ENCODE assay signal across 21 cellular contexts in the genomic region with DNA sequence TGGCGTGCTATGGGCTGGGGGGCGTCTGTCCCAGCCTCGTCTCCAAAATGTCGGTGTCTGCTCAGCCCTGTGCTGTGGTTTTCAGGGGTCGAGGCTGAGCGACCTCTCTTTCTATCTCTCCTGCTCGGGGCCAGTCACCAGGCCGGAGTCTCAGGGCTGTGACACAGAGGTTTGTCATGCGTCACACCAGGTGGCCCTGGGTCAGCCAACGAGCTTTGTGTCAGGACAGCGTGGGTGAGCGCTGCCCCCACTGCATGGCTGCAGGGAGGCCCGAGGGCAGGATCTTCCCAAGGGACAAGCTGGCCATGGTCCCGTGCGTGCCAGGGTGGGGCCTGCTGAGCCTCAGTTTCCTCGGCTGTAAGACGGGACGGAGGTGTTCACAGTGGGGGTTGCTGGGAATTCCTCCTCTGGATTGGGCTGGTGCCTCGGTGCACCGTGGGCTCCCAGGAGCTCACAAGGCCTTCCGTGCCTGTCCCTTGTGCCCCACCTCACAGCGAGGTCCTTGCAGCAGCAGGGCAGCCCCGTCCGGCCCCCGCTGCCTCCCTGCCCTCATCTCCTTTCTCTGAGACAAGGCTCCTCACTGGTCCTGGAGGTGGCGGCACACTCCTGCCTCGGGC. TPM values are rescaled to one million over a fixed set of nuclear protein-coding genes. Genes with fewer than 3 reads are reported as not detected.
DNase-seq lines count a peak whose midpoint lies in the region; ATAC-seq, FAIRE-seq and TF ChIP-seq lines count a peak whose summit lies in the region.
"Had no signal": no experiment of that assay in that cellular context is flagged by ENCODE, and none has a peak within 500 bp of the region (broad histone marks: within the 10 kb centered on the region; RNA-seq: fewer than 3 reads in every experiment).

No MANE protein-coding gene starts in this region.

- H3K4me1 ChIP-seq in astrocyte (ENCODE audit: insufficient read depth, low read length) (peaks cover 24% of the 10 kb centered on the region), neuronal stem cell (ENCODE audit: control insufficient read depth in 2 of 2, insufficient read depth in 1 of 2, low read depth in 1 of 2, low read length in 2 of 2) (peaks cover 18 to 34% of the 10 kb centered on the region in 2 donors), foreskin keratinocyte (peaks cover 5% of the 10 kb centered on the region)

- no peak for TF ChIP-seq CTCF in astrocyte (IDR thresholded peaks at IDR 0.05; ENCODE audit: insufficient read depth, low read depth, low read length)
- TF ChIP-seq CTCF in foreskin keratinocyte (conservative IDR thresholded peaks at IDR 0.05): no peak

- H3K4me3 ChIP-seq in astrocyte (ENCODE audit: insufficient read depth, low read depth, low read length): no peak overlapping the region
- no peak overlapping the region for H3K4me3 ChIP-seq in neuronal stem cell (ENCODE audit: low read length in 2 of 2)
- H3K4me3 ChIP-seq: ovary, uterus had no signal

- peak; percentile 37 for DNase-seq in EH (ENCODE audit: low read depth)
- DNase-seq in LoVo (ENCODE audit: low spot score): peak; percentile 23
- no peak for DNase-seq in astrocyte (ENCODE audit: low read depth)
- no peak for DNase-seq in neuronal stem cell (ENCODE audit: low spot score)
- no peak for DNase-seq in stimulated activated effector memory CD8-positive, alpha-beta T cell treated with anti-CD3 and anti-CD28 coated beads, Interleukin-12 subunit alpha, Interleukin-12 subunit beta, amount 100 ng/mL, for 72 hours (ENCODE audit: low spot score in 2 of 2)
- no peak for DNase-seq in T-helper 1 cell
- DNase-seq in HuH-7.5 (ENCODE audit: low spot score): no peak
- DNase-seq in foreskin keratinocyte: no peak
- DNase-seq: activated naive CD8-positive, alpha-beta T cell treated with anti-CD3 and anti-CD28 coated beads, Interleukin-2, amount 10 ng/mL, durations not matched to agents 7 days and 5 days; dermis blood vessel endothelial cell; NCI-H187 treated with DMSO at 0.1 percent for 48 hours; NCI-H446 treated with DMSO at 0.1 percent for 48 hours; ovary; SIG-M5; stimulated activated CD4-positive, alpha-beta T cell treated with anti-CD3 and anti-CD28 coated beads, Interleukin-2, amount 100 ng/mL, for 24 hours; T-helper 17 cell; uterus had no signal

- H2AK5ac ChIP-seq in neuronal stem cell (ENCODE audit: low read depth, low read length): peak overlapping the region; percentile 99

- peaks cover 10% of the 10 kb centered on the region for H3K27me3 Mint-ChIP-seq in astrocyte (ENCODE audit: low read depth, unreplicated experiment)

- H3K18ac ChIP-seq in neuronal stem cell (ENCODE audit: low read length): peak overlapping the region; percentile 80

- no peaks in the 10 kb centered on the region for H3K9me3 ChIP-seq in astrocyte (ENCODE audit: insufficient read depth, low read depth, low read length)
- no peaks in the 10 kb centered on the region for H3K9me3 ChIP-seq in neuronal stem cell (replicated peaks in 1 of 2; ENCODE audit: control insufficient read depth in 2 of 2, insufficient read depth in 1 of 2, low read depth in 1 of 2, low read length in 2 of 2)
- H3K9me3 ChIP-seq: ovary, uterus had no signal

- H3K4me1 Mint-ChIP-seq in astrocyte (ENCODE audit: low read depth, unreplicated experiment): peaks cover 17% of the 10 kb centered on the region
- H3K4me1 Mint-ChIP-seq in stimulated activated effector memory CD8-positive, alpha-beta T cell treated with anti-CD3 and anti-CD28 coated beads, Interleukin-12 subunit alpha, Interleukin-12 subunit beta, amount 100 ng/mL, for 72 hours: no peaks in the 10 kb centered on the region
- H3K4me1 Mint-ChIP-seq: activated naive CD8-positive, alpha-beta T cell treated with anti-CD3 and anti-CD28 coated beads, Interleukin-2, amount 10 ng/mL, durations not matched to agents 7 days and 5 days; T-helper 17 cell had no signal

- H2AFZ ChIP-seq in astrocyte (ENCODE audit: low read depth, low read length): no peak overlapping the region
- peak overlapping the region; percentile 32 for H2AFZ ChIP-seq in neuronal stem cell (ENCODE audit: low read length)

- no peaks in the 10 kb centered on the region for H4K20me1 ChIP-seq in astrocyte (ENCODE audit: insufficient read depth, low read length)

- peak overlapping the region; percentile 14 for H2BK12ac ChIP-seq in neuronal stem cell (ENCODE audit: low read length)

- peak overlapping the region; percentile 8 for H3K4ac ChIP-seq in neuronal stem cell (ENCODE audit: low read length)

- peak overlapping the region; percentile 10 for H3K9ac ChIP-seq in astrocyte (ENCODE audit: low read length)
- H3K9ac ChIP-seq in neuronal stem cell (ENCODE audit: low read depth, low read length, poor library complexity): peak overlapping the region; percentile 77

- no peak for FAIRE-seq in astrocyte (lab: Jason Lieb, UNC)
- FAIRE-seq: bronchial epithelial cell, D721Med had no signal

- H3K27ac Mint-ChIP-seq in astrocyte (ENCODE audit: unreplicated experiment): no peak overlapping the region
- H3K27ac Mint-ChIP-seq in stimulated activated effector memory CD8-positive, alpha-beta T cell treated with anti-CD3 and anti-CD28 coated beads, Interleukin-12 subunit alpha, Interleukin-12 subunit beta, amount 100 ng/mL, for 72 hours: no peak overlapping the region
- H3K27ac Mint-ChIP-seq: activated naive CD8-positive, alpha-beta T cell treated with anti-CD3 and anti-CD28 coated beads, Interleukin-2, amount 10 ng/mL, durations not matched to agents 7 days and 5 days; T-helper 17 cell had no signal

- no CpG with 5 or more reads among the region's 27 CpGs for WGBS in neuronal stem cell (ENCODE audit: extremely low coverage in 2 of 2, insufficient read length in 2 of 2, insufficient replicate concordance in 1 of 2), 2 donors

- H3K79me1 ChIP-seq in neuronal stem cell (ENCODE audit: low read depth, low read length): peaks cover 1% of the 10 kb centered on the region

- no peaks in the 10 kb centered on the region for H3K9me3 Mint-ChIP-seq in astrocyte (ENCODE audit: unreplicated experiment)
- H3K9me3 Mint-ChIP-seq in stimulated activated effector memory CD8-positive, alpha-beta T cell treated with anti-CD3 and anti-CD28 coated beads, Interleukin-12 subunit alpha, Interleukin-12 subunit beta, amount 100 ng/mL, for 72 hours: no peaks in the 10 kb centered on the region

- peak overlapping the region; percentile 38 for H3K14ac ChIP-seq in neuronal stem cell (ENCODE audit: low read length)

- H3K27me3 ChIP-seq in astrocyte (ENCODE audit: insufficient read depth, low read length) (no peaks in the 10 kb centered on the region), neuronal stem cell (ENCODE audit: control insufficient read depth in 3 of 3, insufficient read depth in 3 of 3, low read depth in 1 of 3, low read length in 3 of 3) (peaks cover 0 to 51% (median 0%) of the 10 kb centered on the region in 3 experiments), foreskin keratinocyte (peaks cover 21% of the 10 kb centered on the region)
- H3K27me3 ChIP-seq: ovary, uterus had no signal

- H4K91ac ChIP-seq in neuronal stem cell (ENCODE audit: low read depth, low read length, poor library complexity): peak overlapping the region; percentile 30

- peak overlapping the region; percentile 91 for H2BK15ac ChIP-seq in neuronal stem cell (ENCODE audit: low read length)

- peak overlapping the region; percentile 75 for H3K4me2 ChIP-seq in astrocyte (ENCODE audit: low read length)
- no peak overlapping the region for H3K4me2 ChIP-seq in neuronal stem cell (ENCODE audit: insufficient read depth, low read length, poor library complexity, severe bottlenecking)

- H3K4me3 Mint-ChIP-seq in astrocyte (ENCODE audit: unreplicated experiment): peak overlapping the region; percentile 71
- H3K4me3 Mint-ChIP-seq in stimulated activated effector memory CD8-positive, alpha-beta T cell treated with anti-CD3 and anti-CD28 coated beads, Interleukin-12 subunit alpha, Interleukin-12 subunit beta, amount 100 ng/mL, for 72 hours: no peak overlapping the region
- H3K4me3 Mint-ChIP-seq: activated naive CD8-positive, alpha-beta T cell treated with anti-CD3 and anti-CD28 coated beads, Interleukin-2, amount 10 ng/mL, durations not matched to agents 7 days and 5 days; T-helper 17 cell had no signal

- H2BK5ac ChIP-seq in neuronal stem cell (ENCODE audit: low read length): peak overlapping the region; percentile 82

- ATAC-seq in stimulated activated effector memory CD8-positive, alpha-beta T cell treated with anti-CD3 and anti-CD28 coated beads, Interleukin-12 subunit alpha, Interleukin-12 subunit beta, amount 100 ng/mL, for 72 hours: no peak
- no peak for ATAC-seq in foreskin keratinocyte
- ATAC-seq: T-helper 17 cell had no signal

- peak overlapping the region; percentile 65 for H4K8ac ChIP-seq in neuronal stem cell (ENCODE audit: low read depth, low read length)

- peak overlapping the region; percentile 91 for H2BK120ac ChIP-seq in neuronal stem cell (ENCODE audit: low read depth, low read length)

- no peak overlapping the region for H3K27ac ChIP-seq in astrocyte (ENCODE audit: low read depth, low read length)
- no peak overlapping the region for H3K27ac ChIP-seq in neuronal stem cell (replicated peaks; ENCODE audit: low read length)
- no peak overlapping the region for H3K27ac ChIP-seq in foreskin keratinocyte
- H3K27ac ChIP-seq: ovary, uterus had no signal

- H3K79me2 ChIP-seq in astrocyte (ENCODE audit: insufficient read depth, low read length): no peaks in the 10 kb centered on the region

- H3K23ac ChIP-seq in neuronal stem cell (ENCODE audit: low read depth, low read length, poor library complexity): peak overlapping the region; percentile 5

- H3K36me3 ChIP-seq in astrocyte (ENCODE audit: insufficient read depth, low read length): no peaks in the 10 kb centered on the region
- H3K36me3 ChIP-seq in neuronal stem cell (replicated peaks in 1 of 2; ENCODE audit: control insufficient read depth in 2 of 2, insufficient read depth in 2 of 2, low read length in 2 of 2): no peaks in the 10 kb centered on the region
- H3K36me3 ChIP-seq: ovary, uterus had no signal

- H3K36me3 Mint-ChIP-seq in astrocyte (ENCODE audit: low read depth, unreplicated experiment): no peaks in the 10 kb centered on the region
- H3K36me3 Mint-ChIP-seq in stimulated activated effector memory CD8-positive, alpha-beta T cell treated with anti-CD3 and anti-CD28 coated beads, Interleukin-12 subunit alpha, Interleukin-12 subunit beta, amount 100 ng/mL, for 72 hours: no peaks in the 10 kb centered on the region
- H3K36me3 Mint-ChIP-seq: activated naive CD8-positive, alpha-beta T cell treated with anti-CD3 and anti-CD28 coated beads, Interleukin-2, amount 10 ng/mL, durations not matched to agents 7 days and 5 days had no signal

RNA-seq across cellular contexts. Expression of gene CBFA2T3, which starts 50.5 kb away (rescaled TPM):
- 2.2 and 2.4 TPM in 2 replicates for total RNA-seq in astrocyte
- polyA plus RNA-seq in neuronal stem cell (2013, experiment 1 of 2): 8.3 TPM
- 8.0 TPM for polyA plus RNA-seq in neuronal stem cell (2013, experiment 2 of 2)
- total RNA-seq in foreskin keratinocyte: 0.18 and 0.20 TPM in 2 replicates
- 0.09 and 0.18 TPM in 2 replicates for polyA plus RNA-seq in foreskin keratinocyte
- total RNA-seq: activated CD8-positive, alpha-beta memory T cell treated with anti-CD3 and anti-CD28 coated beads for 36 hours; dermis blood vessel endothelial cell; HT1080 had no signal

Comparison
In these comparisons a context has a peak if more than half of its experiments do, and no peak if none do; other contexts are left out.
1. DNase-seq: peak in EH (single experiment) and LoVo (single experiment); none in astrocyte (single experiment), neuronal stem cell (single experiment), stimulated activated effector memory CD8-positive, alpha-beta T cell treated with anti-CD3 and anti-CD28 coated beads, Interleukin-12 subunit alpha, Interleukin-12 subunit beta, amount 100 ng/mL, for 72 hours (0 of 2), T-helper 1 cell (0 of 5), HuH-7.5 (single experiment) and foreskin keratinocyte (0 of 2).